In genomic region chr6:134948142-134948541, GRCh38 we compare ENCODE assay signal across 23 cellular contexts. TPM values are rescaled to one million over a fixed set of nuclear protein-coding genes. Genes with fewer than 3 reads are reported as not detected.
DNase-seq lines count a peak whose midpoint lies in the region; ATAC-seq, FAIRE-seq and TF ChIP-seq lines count a peak whose summit lies in the region.
"Had no signal": no experiment of that assay in that cellular context is flagged by ENCODE, and none has a peak within 500 bp of the region (broad histone marks: within the 10 kb centered on the region; RNA-seq: fewer than 3 reads in every experiment).

No MANE protein-coding gene starts in this region.

- DNase-seq in activated T-cell treated with anti-CD3 and anti-CD28 coated beads, Interleukin-2, amount 50 U/mL, for 72 hours, result no peak
- no peak for DNase-seq in activated T-cell treated with anti-CD3 and anti-CD28 coated beads, Interleukin-2, amount 50 U/mL, for 4 hours
- DNase-seq in kidney (no peak), Right ventricle myocardium superior (no peak), adrenal gland (no peak)
- no peak for DNase-seq in activated T-helper 2 cell treated with anti-CD3 and anti-CD28 coated beads, Interferon-gamma antibody, Interleukin-2, Interleukin-4, amounts not matched to agents 10 μg/mL and 5 μg/mL and 100 μg/mL, durations not matched to agents 14 hours and 24 hours and 36 hours (ENCODE audit: low spot score)
- DNase-seq: AML-193; Caco-2; Calu3; CD4-positive, alpha-beta T cell; CD8-positive, alpha-beta T cell; DMS79 treated with DMSO at 0.1 percent for 48 hours; GDM1 had no signal

- H3K4me1 ChIP-seq in kidney (ENCODE audit: control insufficient read depth in 1 of 2, insufficient read depth in 1 of 2, low read depth in 1 of 2, low read length in 2 of 2), result peaks cover 0 to 9% of the 10 kb centered on the region in 2 donors
- H3K4me1 ChIP-seq in liver (ENCODE audit: control insufficient read depth in 4 of 4, insufficient read depth in 4 of 4, low read length in 3 of 4), result peaks cover 8 to 56% (median 34%) of the 10 kb centered on the region in 4 donors
- H3K4me1 ChIP-seq in adrenal gland (replicated peaks in 1 of 2), result no peaks in the 10 kb centered on the region
- H3K4me1 ChIP-seq: A549, Caco-2 had no signal

- H3K9me3 ChIP-seq in kidney (ENCODE audit: control insufficient read depth in 1 of 2, low read length in 2 of 2) (peaks cover 0 to 4% of the 10 kb centered on the region in 2 donors), liver (ENCODE audit: control insufficient read depth in 4 of 4, low read length in 3 of 4) (no peaks in the 10 kb centered on the region), adrenal gland (replicated peaks in 1 of 3) (no peaks in the 10 kb centered on the region)
- H3K9me3 ChIP-seq: Caco-2 had no signal

- H3K4me1 Mint-ChIP-seq in activated T-cell treated with anti-CD3 and anti-CD28 coated beads, Interleukin-2, amount 50 U/mL, for 72 hours (ENCODE audit: low read depth), result no peaks in the 10 kb centered on the region
- H3K4me1 Mint-ChIP-seq in activated T-cell treated with anti-CD3 and anti-CD28 coated beads, Interleukin-2, amount 50 U/mL, for 4 hours (ENCODE audit: low read depth), result no peaks in the 10 kb centered on the region
- H3K4me1 Mint-ChIP-seq in nephron, result no peaks in the 10 kb centered on the region
- H3K4me1 Mint-ChIP-seq in activated T-helper 2 cell treated with anti-CD3 and anti-CD28 coated beads, Interferon-gamma antibody, Interleukin-2, Interleukin-4, amounts not matched to agents 10 μg/mL and 5 μg/mL and 100 μg/mL, durations not matched to agents 14 hours and 24 hours and 36 hours (ENCODE audit: low read depth), result no peaks in the 10 kb centered on the region
- H3K4me1 Mint-ChIP-seq: B cell had no signal

- H3K27ac Mint-ChIP-seq in activated T-cell treated with anti-CD3 and anti-CD28 coated beads, Interleukin-2, amount 50 U/mL, for 72 hours, result peak overlapping the region; percentile 88
- H3K27ac Mint-ChIP-seq in nephron, result peak overlapping the region in 2 of 3 experiments; percentile 33 to 64
- no peak overlapping the region for H3K27ac Mint-ChIP-seq in activated T-helper 2 cell treated with anti-CD3 and anti-CD28 coated beads, Interferon-gamma antibody, Interleukin-2, Interleukin-4, amounts not matched to agents 10 μg/mL and 5 μg/mL and 100 μg/mL, durations not matched to agents 14 hours and 24 hours and 36 hours
- H3K27ac Mint-ChIP-seq: B cell; CD4-positive, alpha-beta T cell; CD8-positive, alpha-beta T cell had no signal

- H3K27ac ChIP-seq in kidney (ENCODE audit: low read depth in 2 of 2, low read length in 2 of 2) (peak overlapping the region in 1 of 2 donors; percentile 7), liver (ENCODE audit: low read depth in 1 of 2, low read length in 2 of 2) (peak overlapping the region; percentile 80 to 84), adrenal gland (no peak overlapping the region)
- H3K27ac ChIP-seq: 22Rv1; A549; BLaER1 treated with 17β-estradiol and CSF1 and Interleukin-3, amounts not matched to agents 10 nM and 100 nM; C4-2B had no signal

- TF ChIP-seq RAD21 in liver (IDR thresholded peaks at IDR 0.05), result no peak

- no peaks in the 10 kb centered on the region for H3K27me3 Mint-ChIP-seq in activated T-cell treated with anti-CD3 and anti-CD28 coated beads, Interleukin-2, amount 50 U/mL, for 72 hours (ENCODE audit: low read depth)
- H3K27me3 Mint-ChIP-seq in activated T-cell treated with anti-CD3 and anti-CD28 coated beads, Interleukin-2, amount 50 U/mL, for 4 hours (ENCODE audit: low read depth), result no peaks in the 10 kb centered on the region
- no peaks in the 10 kb centered on the region for H3K27me3 Mint-ChIP-seq in nephron (ENCODE audit: low read depth)
- H3K27me3 Mint-ChIP-seq in activated T-helper 2 cell treated with anti-CD3 and anti-CD28 coated beads, Interferon-gamma antibody, Interleukin-2, Interleukin-4, amounts not matched to agents 10 μg/mL and 5 μg/mL and 100 μg/mL, durations not matched to agents 14 hours and 24 hours and 36 hours (ENCODE audit: low read depth), result no peaks in the 10 kb centered on the region
- H3K27me3 Mint-ChIP-seq: B cell; CD4-positive, alpha-beta T cell had no signal

- intact Hi-C loops in kidney (cut with DNase I), result no loop called here
- intact Hi-C loops in Right ventricle myocardium superior (cut with DNase I), result no loop called here
- intact Hi-C loops in activated T-helper 2 cell treated with anti-CD3 and anti-CD28 coated beads, Interferon-gamma antibody, Interleukin-2, Interleukin-4, amounts not matched to agents 10 μg/mL and 5 μg/mL and 100 μg/mL, durations not matched to agents 14 hours and 24 hours and 36 hours (cut with micrococcal nuclease), result loop anchor here (10.0 kb wide), 1 partner anchor 303 kb away; no protein-coding TSS in a partner anchor
- intact Hi-C loops in adrenal gland (cut with DNase I), result loop anchor here in 1 of 2 donors (10.0 kb wide), 1 partner anchor 793 kb away; no protein-coding TSS in a partner anchor

- no peak for FAIRE-seq in kidney (lab: Jason Lieb, UNC)
- FAIRE-seq: A549, D721Med, GM12878, GM12892 had no signal

- H3K9me3 Mint-ChIP-seq in activated T-cell treated with anti-CD3 and anti-CD28 coated beads, Interleukin-2, amount 50 U/mL, for 72 hours, result no peaks in the 10 kb centered on the region
- H3K9me3 Mint-ChIP-seq in activated T-cell treated with anti-CD3 and anti-CD28 coated beads, Interleukin-2, amount 50 U/mL, for 4 hours, result no peaks in the 10 kb centered on the region
- H3K9me3 Mint-ChIP-seq in nephron, result peaks cover 4% of the 10 kb centered on the region
- no peaks in the 10 kb centered on the region for H3K9me3 Mint-ChIP-seq in activated T-helper 2 cell treated with anti-CD3 and anti-CD28 coated beads, Interferon-gamma antibody, Interleukin-2, Interleukin-4, amounts not matched to agents 10 μg/mL and 5 μg/mL and 100 μg/mL, durations not matched to agents 14 hours and 24 hours and 36 hours
- H3K9me3 Mint-ChIP-seq: CD4-positive, alpha-beta T cell; CD8-positive, alpha-beta T cell had no signal

- no peak for ATAC-seq in activated T-cell treated with anti-CD3 and anti-CD28 coated beads, Interleukin-2, amount 50 U/mL, for 72 hours (replicated peaks in 1 of 2)
- no peak for ATAC-seq in activated T-cell treated with anti-CD3 and anti-CD28 coated beads, Interleukin-2, amount 50 U/mL, for 4 hours
- no peak for ATAC-seq in Right ventricle myocardium superior (ENCODE audit: poor library complexity)
- ATAC-seq: A549; CD8-positive, alpha-beta T cell; GM12878 had no signal

- H3K36me3 ChIP-seq in kidney (ENCODE audit: control insufficient read depth in 1 of 2, insufficient read depth in 2 of 2, low read length in 2 of 2), result no peaks in the 10 kb centered on the region
- H3K36me3 ChIP-seq in liver (ENCODE audit: control insufficient read depth in 4 of 4, insufficient read depth in 3 of 4, low read depth in 1 of 4, low read length in 3 of 4), result peaks cover 0 to 3% (median 0%) of the 10 kb centered on the region in 4 donors
- no peaks in the 10 kb centered on the region for H3K36me3 ChIP-seq in adrenal gland (replicated peaks in 1 of 2)
- H3K36me3 ChIP-seq: BLaER1 treated with 17β-estradiol and CSF1 and Interleukin-3, amounts not matched to agents 10 nM and 100 nM had no signal

- no peaks in the 10 kb centered on the region for H3K36me3 Mint-ChIP-seq in activated T-cell treated with anti-CD3 and anti-CD28 coated beads, Interleukin-2, amount 50 U/mL, for 72 hours (ENCODE audit: insufficient read depth in 2 of 2)
- H3K36me3 Mint-ChIP-seq in activated T-cell treated with anti-CD3 and anti-CD28 coated beads, Interleukin-2, amount 50 U/mL, for 4 hours (ENCODE audit: insufficient read depth), result no peaks in the 10 kb centered on the region
- no peaks in the 10 kb centered on the region for H3K36me3 Mint-ChIP-seq in nephron (ENCODE audit: low read depth)
- peaks cover 6% of the 10 kb centered on the region for H3K36me3 Mint-ChIP-seq in activated T-helper 2 cell treated with anti-CD3 and anti-CD28 coated beads, Interferon-gamma antibody, Interleukin-2, Interleukin-4, amounts not matched to agents 10 μg/mL and 5 μg/mL and 100 μg/mL, durations not matched to agents 14 hours and 24 hours and 36 hours (ENCODE audit: low read depth)
- H3K36me3 Mint-ChIP-seq: CD8-positive, alpha-beta T cell had no signal

- H3K4me3 ChIP-seq in kidney (ENCODE audit: low read length in 2 of 2) (peak overlapping the region; percentile 66 to 77), liver (ENCODE audit: low read depth in 1 of 3, low read length in 3 of 3) (peak overlapping the region; percentile 63 to 94 (median 79)), adrenal gland (no peak overlapping the region)
- H3K4me3 ChIP-seq: A549; BLaER1 treated with 17β-estradiol and CSF1 and Interleukin-3, amounts not matched to agents 10 nM and 100 nM; GM12878 had no signal

- no peak overlapping the region for H3K4me3 Mint-ChIP-seq in activated T-cell treated with anti-CD3 and anti-CD28 coated beads, Interleukin-2, amount 50 U/mL, for 72 hours
- no peak overlapping the region for H3K4me3 Mint-ChIP-seq in activated T-cell treated with anti-CD3 and anti-CD28 coated beads, Interleukin-2, amount 50 U/mL, for 4 hours
- peak overlapping the region in 1 of 3 experiments; percentile 6 for H3K4me3 Mint-ChIP-seq in nephron
- H3K4me3 Mint-ChIP-seq in activated T-helper 2 cell treated with anti-CD3 and anti-CD28 coated beads, Interferon-gamma antibody, Interleukin-2, Interleukin-4, amounts not matched to agents 10 μg/mL and 5 μg/mL and 100 μg/mL, durations not matched to agents 14 hours and 24 hours and 36 hours (ENCODE audit: low read depth), result no peak overlapping the region
- H3K4me3 Mint-ChIP-seq: B cell; CD4-positive, alpha-beta T cell; CD8-positive, alpha-beta T cell had no signal

- H3K9ac ChIP-seq in kidney (ENCODE audit: low read length in 2 of 2) (no peak overlapping the region), liver (ENCODE audit: low read depth in 1 of 2, low read length in 2 of 2) (peak overlapping the region; percentile 86 to 92)
- H3K9ac ChIP-seq: BLaER1 treated with 17β-estradiol and CSF1 and Interleukin-3, amounts not matched to agents 10 nM and 100 nM had no signal

- no peak for TF ChIP-seq POLR2A in adrenal gland (IDR thresholded peaks at IDR 0.05)

- TF ChIP-seq CTCF in kidney (IDR thresholded peaks at IDR 0.05; ENCODE audit: borderline replicate concordance, extremely low read depth, insufficient read depth) (no peak), liver (IDR thresholded peaks at IDR 0.05; ENCODE audit: low read depth, low read length, missing input control) (no peak), nephron (IDR thresholded peaks at IDR 0.05; ENCODE audit: unreplicated experiment in 3 of 3) (no peak), adrenal gland (IDR thresholded peaks at IDR 0.05) (no peak)

- H3K27me3 ChIP-seq in liver (ENCODE audit: control insufficient read depth in 4 of 4, insufficient read depth in 4 of 4, low read length in 3 of 4) (no peaks in the 10 kb centered on the region), adrenal gland (no peaks in the 10 kb centered on the region)
- H3K27me3 ChIP-seq: BLaER1 treated with 17β-estradiol and CSF1 and Interleukin-3, amounts not matched to agents 10 nM and 100 nM had no signal

RNA-seq across cellular contexts. Expression of gene ALDH8A1, which starts 1.8 kb away (rescaled TPM):
- 1 to 10 TPM; 1.8 to 5.6 TPM for total RNA-seq in activated T-cell treated with anti-CD3 and anti-CD28 coated beads, Interleukin-2, amount 50 U/mL, for 72 hours
- under 1 TPM in 2 of 3 donors, not detected in 1; 0.25 to 0.29 TPM for total RNA-seq in activated T-cell treated with anti-CD3 and anti-CD28 coated beads, Interleukin-2, amount 50 U/mL, for 4 hours
- 11.2 TPM for total RNA-seq in kidney
- polyA plus RNA-seq in kidney (ENCODE audit: insufficient read depth, low read depth, low replicate concordance), result 56.7 TPM
- total RNA-seq in liver, result 100 to 1,000 TPM in 1 of 2 donors, 10 to 100 TPM in 1; 73.0 to 255 TPM
- polyA plus RNA-seq in liver, result 100 to 1,000 TPM in 1 of 2 donors, 10 to 100 TPM in 1; 99.4 to 115 TPM
- 0.19 TPM for total RNA-seq in Right ventricle myocardium superior
- 1.1 and 1.2 TPM in 2 replicates for total RNA-seq in activated T-helper 2 cell treated with anti-CD3 and anti-CD28 coated beads, Interferon-gamma antibody, Interleukin-2, Interleukin-4, amounts not matched to agents 10 μg/mL and 5 μg/mL and 100 μg/mL, durations not matched to agents 14 hours and 24 hours and 36 hours
- 1 to 10 TPM in 2 of 8 donors, under 1 TPM in 6; 0.24 to 2.1 (median 0.78) TPM for total RNA-seq in adrenal gland
- polyA plus RNA-seq in adrenal gland, result 1 to 10 TPM in 2 of 3 donors, under 1 TPM in 1; 0.68 to 4.5 (median 2.1) TPM

Comparison
In these comparisons a context has a peak if more than half of its experiments do, and no peak if none do; other contexts are left out.
1. H3K27ac ChIP-seq: peak in liver (2 of 2); none in adrenal gland (0 of 5).
2. H3K4me3 ChIP-seq: peak in kidney (2 of 2) and liver (3 of 3); none in adrenal gland (0 of 4).
3. H3K9ac ChIP-seq: peak in liver (2 of 2); none in kidney (0 of 2).